Comparison of ENCODE assay signal across 17 cellular contexts in the genomic region with DNA sequence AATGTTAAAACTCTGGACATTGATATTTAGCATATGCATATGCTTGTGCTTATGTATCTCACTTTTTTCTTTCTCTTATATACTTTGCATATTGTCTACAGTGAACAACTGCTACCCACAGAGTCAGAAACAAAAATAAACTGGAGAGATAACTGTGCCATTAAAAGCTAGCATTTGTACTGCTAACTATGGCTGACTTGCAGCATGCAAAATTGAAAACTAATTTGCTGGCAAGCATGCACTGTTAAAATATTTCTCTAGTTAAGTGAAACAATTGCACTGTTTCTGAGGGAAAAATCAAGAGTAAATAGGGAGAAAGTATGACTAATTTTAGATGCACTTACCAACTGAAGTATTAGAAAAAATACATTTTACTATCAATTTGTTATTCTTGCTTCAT.
DNase-seq lines count a peak whose midpoint lies in the region; ATAC-seq and TF ChIP-seq lines count a peak whose summit lies in the region.
"Had no signal": no experiment of that assay in that cellular context is flagged by ENCODE, and none has a peak within 500 bp of the region (broad histone marks: within the 10 kb centered on the region; RNA-seq: fewer than 3 reads in every experiment).

No MANE protein-coding gene starts in this region.

- H3K9me3 Mint-ChIP-seq in chondrocyte (ENCODE audit: low read depth): no peaks in the 10 kb centered on the region
- H3K9me3 Mint-ChIP-seq: CD14-positive monocyte; CD8-positive, alpha-beta T cell had no signal

- H3K27me3 Mint-ChIP-seq in chondrocyte (ENCODE audit: low read depth): no peaks in the 10 kb centered on the region

- H3K36me3 Mint-ChIP-seq in chondrocyte (ENCODE audit: low read depth): peaks cover 13% of the 10 kb centered on the region

- no peak for TF ChIP-seq CTCF in AG10803 (conservative IDR thresholded peaks at IDR 0.05; ENCODE audit: low read length)
- TF ChIP-seq CTCF in chondrocyte (IDR thresholded peaks at IDR 0.05): no peak

- H3K4me3 ChIP-seq in AG10803 (ENCODE audit: low read length) (no peak overlapping the region), adipocyte (ENCODE audit: low read length) (no peak overlapping the region)
- H3K4me3 ChIP-seq: A549, HAP-1 had no signal

- H3K36me3 ChIP-seq in adipocyte (ENCODE audit: control insufficient read depth, insufficient read depth, low read length, severe bottlenecking): peaks cover 38% of the 10 kb centered on the region
- H3K36me3 ChIP-seq: HAP-1 had no signal

- H3K27me3 ChIP-seq in adipocyte (replicated peaks; ENCODE audit: control insufficient read depth, insufficient read depth, low read length): no peaks in the 10 kb centered on the region

- no peaks in the 10 kb centered on the region for H3K4me1 Mint-ChIP-seq in chondrocyte (ENCODE audit: low read depth)
- H3K4me1 Mint-ChIP-seq: CD14-positive monocyte had no signal

- no peak overlapping the region for H3K27ac Mint-ChIP-seq in chondrocyte (ENCODE audit: unreplicated experiment)

- H3K9me3 ChIP-seq in adipocyte (ENCODE audit: control insufficient read depth, low read length): no peaks in the 10 kb centered on the region
- H3K9me3 ChIP-seq: A549, HAP-1 had no signal

- DNase-seq in AG10803 (ENCODE audit: low read depth) (peak; percentile 9), EH (ENCODE audit: low read depth) (peak; percentile 37), adipocyte (ENCODE audit: low read depth) (peak; percentile 29), fibroblast of peridontal ligament (ENCODE audit: extremely low read depth) (peak; percentile 45), NCI-H1105 treated with DMSO at 0.1 percent for 48 hours (lab: John Stamatoyannopoulos, UW) (no peak), chondrocyte (ENCODE audit: low spot score) (no peak), globus pallidus (ENCODE audit: low spot score) (no peak)
- DNase-seq: CD8-positive, alpha-beta T cell; COR-L47; DMS153; DMS79 treated with DMSO at 0.1 percent for 48 hours; GF-D8 had no signal

- no peak overlapping the region for H3K9ac ChIP-seq in adipocyte (ENCODE audit: low read length)

- no peak for ATAC-seq in HG02938 (IDR thresholded peaks at IDR 0.05; ENCODE audit: unreplicated experiment)
- ATAC-seq: A549; CD8-positive, alpha-beta T cell; HepG2 had no signal

- peaks cover 20% of the 10 kb centered on the region for H3K4me1 ChIP-seq in adipocyte (ENCODE audit: control insufficient read depth, insufficient read depth, low read length)
- H3K4me1 ChIP-seq: HAP-1 had no signal

- no peak overlapping the region for H3K4me3 Mint-ChIP-seq in chondrocyte (ENCODE audit: unreplicated experiment)
- H3K4me3 Mint-ChIP-seq: CD14-positive monocyte; CD8-positive, alpha-beta T cell had no signal

Comparison
In these comparisons a context has a peak if more than half of its experiments do, and no peak if none do; other contexts are left out.
1. DNase-seq: peak in AG10803 (single experiment), EH (single experiment), adipocyte (single experiment) and fibroblast of peridontal ligament (single experiment); none in NCI-H1105 treated with DMSO at 0.1 percent for 48 hours (single experiment), chondrocyte (single experiment) and globus pallidus (single experiment).